Comparison of ENCODE assay signal across 8 cellular contexts in the genomic region with DNA sequence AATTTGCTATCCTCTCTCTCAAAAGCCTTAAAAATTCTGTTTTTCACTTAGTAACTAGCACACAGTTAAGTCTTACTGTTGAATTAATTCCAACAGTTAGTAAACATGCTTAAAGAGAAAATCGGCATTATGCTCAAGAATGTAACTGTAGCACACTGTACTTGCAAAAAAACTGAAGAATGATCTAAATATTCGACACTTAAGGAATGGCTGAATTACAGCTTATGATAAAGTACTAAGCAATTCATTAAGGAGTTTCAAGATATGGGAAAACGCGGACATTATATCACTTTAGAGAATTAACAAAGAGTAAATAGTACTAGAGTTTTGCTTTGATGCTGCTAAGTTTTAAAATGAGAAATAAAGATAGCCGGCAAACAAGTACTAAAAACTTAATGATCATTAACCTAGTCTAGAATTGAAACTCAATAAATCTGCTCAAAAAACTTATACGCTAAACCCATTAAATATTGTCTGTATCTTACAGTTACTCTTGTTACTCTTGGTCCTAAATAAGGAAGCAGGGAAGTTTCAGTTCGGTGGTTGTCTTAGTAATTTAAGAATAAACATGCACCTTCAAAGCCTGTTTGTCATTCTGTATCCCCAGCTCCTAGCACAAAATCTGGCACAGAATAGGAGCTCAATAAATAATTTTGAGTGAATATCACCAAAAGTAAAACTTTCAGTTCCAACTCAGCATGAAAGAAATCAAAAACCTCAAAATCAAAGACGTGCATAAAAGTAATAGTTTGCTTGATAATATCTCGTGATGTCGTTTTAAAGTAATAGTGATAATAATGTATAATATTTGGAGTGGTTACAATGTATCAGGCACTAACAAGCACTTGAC.
DNase-seq lines count a peak whose midpoint lies in the region; ATAC-seq and TF ChIP-seq lines count a peak whose summit lies in the region.

No MANE protein-coding gene starts in this region.

- H3K27me3 ChIP-seq in GM06990 (replicated peaks; ENCODE audit: control insufficient read depth, insufficient read depth, low read length) (no peaks in the 10 kb centered on the region), mucosa of rectum (ENCODE audit: control insufficient read depth in 2 of 2, insufficient read depth in 2 of 2, low read length in 2 of 2) (no peaks in the 10 kb centered on the region)

- peaks cover 0 to 5% of the 10 kb centered on the region in 2 donors for H3K4me1 ChIP-seq in mucosa of rectum (ENCODE audit: control insufficient read depth in 2 of 2, insufficient read depth in 2 of 2, low read length in 2 of 2)

- peak overlapping the region; percentile 86 to 87 for H3K9ac ChIP-seq in mucosa of rectum (ENCODE audit: low read depth in 1 of 2, low read length in 2 of 2)

- H3K9me3 ChIP-seq in mucosa of rectum (ENCODE audit: control insufficient read depth in 2 of 2, low read length in 2 of 2): no peaks in the 10 kb centered on the region

- intact Hi-C loops in head of caudate nucleus (cut with DNase I): no loop called here

- DNase-seq in GM06990 (ENCODE audit: extremely low read depth, insufficient read length) (no peak), MV-4-11 (lab: John Stamatoyannopoulos, UW) (peak; percentile 74), cardiac fibroblast (ENCODE audit: low read depth in 2 of 2) (peak; percentile 48 to 58), head of caudate nucleus (no peak)
- DNase-seq in stimulated activated CD4-positive, alpha-beta T cell treated with anti-CD3 and anti-CD28 coated beads, Interleukin-1b, Interleukin-23, amount 100 ng/mL, for 48 hours: no peak
- DNase-seq in activated CD4-positive, alpha-beta T cell treated with anti-CD3 and anti-CD28 coated beads for 4 hours: no peak

- no peak for TF ChIP-seq CTCF in GM06990 (IDR thresholded peaks at IDR 0.05; ENCODE audit: insufficient read depth, low read length, poor library complexity, severe bottlenecking)
- TF ChIP-seq CTCF in cardiac fibroblast (IDR thresholded peaks at IDR 0.05; ENCODE audit: low read depth, low read length): no peak

- H3K27ac ChIP-seq in mucosa of rectum (ENCODE audit: low read depth in 2 of 2, low read length in 2 of 2): peak overlapping the region; percentile 91 to 96

- H3K36me3 ChIP-seq in GM06990 (ENCODE audit: control insufficient read depth, insufficient read depth, low read length) (no peaks in the 10 kb centered on the region), mucosa of rectum (ENCODE audit: control insufficient read depth in 2 of 2, insufficient read depth in 2 of 2, low read length in 2 of 2) (no peaks in the 10 kb centered on the region)

- H3K4me3 ChIP-seq in GM06990 (replicated peaks; ENCODE audit: low read depth, low read length) (peak overlapping the region; percentile 85), cardiac fibroblast (replicated peaks in 1 of 2; ENCODE audit: low read depth in 2 of 2, low read length in 2 of 2) (peak overlapping the region; percentile 58 to 69), mucosa of rectum (ENCODE audit: low read length in 2 of 2) (peak overlapping the region; percentile 80 to 87)

- no peak for TF ChIP-seq POLR2A in GM18505 (IDR thresholded peaks at IDR 0.05; ENCODE audit: borderline replicate concordance, extremely low read depth, insufficient read depth, insufficient read length)

- no peak for ATAC-seq in GM18505 (IDR thresholded peaks at IDR 0.05; ENCODE audit: unreplicated experiment)

Comparison
In these comparisons a context has a peak if more than half of its experiments do, and no peak if none do; other contexts are left out.
1. DNase-seq: peak in MV-4-11 (single experiment) and cardiac fibroblast (2 of 2); none in GM06990 (single experiment), head of caudate nucleus (0 of 42), stimulated activated CD4-positive, alpha-beta T cell treated with anti-CD3 and anti-CD28 coated beads, Interleukin-1b, Interleukin-23, amount 100 ng/mL, for 48 hours (single experiment) and activated CD4-positive, alpha-beta T cell treated with anti-CD3 and anti-CD28 coated beads for 4 hours (0 of 2).
2. Peak in every context shown above with its lines, with median percentiles within 50 percentile points of each other: H3K4me3 ChIP-seq.